ENCODE assay signal across 1 cellular context in the genomic region with DNA sequence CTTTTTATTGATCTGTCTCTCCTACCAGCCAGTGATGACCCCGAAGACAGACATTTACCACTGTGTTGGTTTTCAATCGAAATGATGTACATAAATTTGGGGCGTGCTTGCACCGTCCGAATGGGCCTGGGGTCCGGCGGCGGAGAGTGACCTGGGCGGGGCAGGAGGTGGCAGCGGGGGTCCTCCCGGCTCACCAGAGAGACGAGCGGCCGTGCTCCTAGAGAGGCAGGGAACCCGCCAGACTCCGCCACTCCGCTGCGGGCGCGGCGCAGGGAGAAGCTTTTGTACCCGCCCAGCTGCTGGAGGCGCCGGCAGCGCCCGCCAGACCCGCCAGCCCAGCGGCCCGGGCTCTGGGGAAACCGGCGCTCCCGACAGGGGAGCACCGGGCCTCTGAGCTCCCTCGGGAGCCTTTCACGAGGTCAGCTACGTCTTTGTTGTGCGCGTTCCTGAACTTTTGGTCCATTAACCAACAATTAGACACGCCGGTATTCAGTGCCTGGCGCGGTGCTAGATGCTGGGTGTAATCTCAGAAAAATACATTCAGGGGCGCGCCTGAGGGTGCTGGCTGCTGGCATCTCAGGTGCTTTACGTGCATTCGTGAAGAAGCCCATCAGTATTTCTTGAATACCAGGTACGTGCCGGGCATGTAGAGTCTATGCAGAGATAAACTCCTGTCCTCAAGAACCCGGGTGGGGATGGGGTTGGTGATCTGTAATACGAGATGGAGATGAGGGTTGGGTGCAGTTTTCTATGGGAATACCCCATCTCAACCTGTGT.
TF ChIP-seq lines count a peak whose summit lies in the region.

Gene PGBD1, plus strand, starts transcription at position 285 of the 777 bp plus-strand sequence. CDS start 2,242 bp downstream, outside the sequence.

TF ChIP-seq in HEK293, 187 proteins besides CTCF, POLR2A, EP300 and RAD21 (continued from another document):
- TF ChIP-seq, protein P1, sequence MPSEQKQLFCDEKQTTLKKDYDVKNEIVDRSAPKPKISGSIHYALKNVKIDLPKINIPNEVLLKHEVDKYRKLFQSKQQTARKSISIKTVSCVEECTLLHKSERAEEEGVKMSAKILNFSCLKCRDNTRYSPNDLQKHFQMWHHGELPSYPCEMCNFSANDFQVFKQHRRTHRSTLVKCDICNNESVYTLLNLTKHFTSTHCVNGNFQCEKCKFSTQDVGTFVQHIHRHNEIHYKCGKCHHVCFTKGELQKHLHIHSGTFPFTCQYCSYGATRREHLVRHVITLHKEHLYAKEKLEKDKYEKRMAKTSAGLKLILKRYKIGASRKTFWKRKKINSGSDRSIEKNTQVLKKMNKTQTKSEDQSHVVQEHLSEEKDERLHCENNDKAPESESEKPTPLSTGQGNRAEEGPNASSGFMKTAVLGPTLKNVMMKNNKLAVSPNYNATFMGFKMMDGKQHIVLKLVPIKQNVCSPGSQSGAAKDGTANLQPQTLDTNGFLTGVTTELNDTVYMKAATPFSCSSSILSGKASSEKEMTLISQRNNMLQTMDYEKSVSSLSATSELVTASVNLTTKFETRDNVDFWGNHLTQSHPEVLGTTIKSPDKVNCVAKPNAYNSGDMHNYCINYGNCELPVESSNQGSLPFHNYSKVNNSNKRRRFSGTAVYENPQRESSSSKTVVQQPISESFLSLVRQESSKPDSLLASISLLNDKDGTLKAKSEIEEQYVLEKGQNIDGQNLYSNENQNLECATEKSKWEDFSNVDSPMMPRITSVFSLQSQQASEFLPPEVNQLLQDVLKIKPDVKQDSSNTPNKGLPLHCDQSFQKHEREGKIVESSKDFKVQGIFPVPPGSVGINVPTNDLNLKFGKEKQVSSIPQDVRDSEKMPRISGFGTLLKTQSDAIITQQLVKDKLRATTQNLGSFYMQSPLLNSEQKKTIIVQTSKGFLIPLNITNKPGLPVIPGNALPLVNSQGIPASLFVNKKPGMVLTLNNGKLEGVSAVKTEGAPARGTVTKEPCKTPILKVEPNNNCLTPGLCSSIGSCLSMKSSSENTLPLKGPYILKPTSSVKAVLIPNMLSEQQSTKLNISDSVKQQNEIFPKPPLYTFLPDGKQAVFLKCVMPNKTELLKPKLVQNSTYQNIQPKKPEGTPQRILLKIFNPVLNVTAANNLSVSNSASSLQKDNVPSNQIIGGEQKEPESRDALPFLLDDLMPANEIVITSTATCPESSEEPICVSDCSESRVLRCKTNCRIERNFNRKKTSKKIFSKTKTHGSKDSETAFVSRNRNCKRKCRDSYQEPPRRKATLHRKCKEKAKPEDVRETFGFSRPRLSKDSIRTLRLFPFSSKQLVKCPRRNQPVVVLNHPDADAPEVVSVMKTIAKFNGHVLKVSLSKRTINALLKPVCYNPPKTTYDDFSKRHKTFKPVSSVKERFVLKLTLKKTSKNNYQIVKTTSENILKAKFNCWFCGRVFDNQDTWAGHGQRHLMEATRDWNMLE (tag by site-specific recombination; conservative IDR thresholded peaks at IDR 0.05; ENCODE audit: low read depth), result no peak
- TF ChIP-seq ZNF404 (tag by site-specific recombination; IDR thresholded peaks at IDR 0.05), result no peak
- peak; percentile 99 for TF ChIP-seq ZNF394 (tag by site-specific recombination; IDR thresholded peaks at IDR 0.05; ENCODE audit: borderline replicate concordance)
- peak; percentile 35; the same call in 1 of the 2 replicates for TF ChIP-seq GLIS1 (tag by site-specific recombination; IDR thresholded peaks at IDR 0.05)
- no peak for TF ChIP-seq ZNF221 (tag by site-specific recombination; IDR thresholded peaks at IDR 0.05; ENCODE audit: borderline replicate concordance)
- no peak for TF ChIP-seq ZNF544 (tag by site-specific recombination; IDR thresholded peaks at IDR 0.05)
- TF ChIP-seq ZSCAN16 (tag by site-specific recombination; IDR thresholded peaks at IDR 0.05), result no peak
- no peak for TF ChIP-seq ZNF558 (tag by site-specific recombination; IDR thresholded peaks at IDR 0.05)
- TF ChIP-seq ZNF664 (tag by site-specific recombination; IDR thresholded peaks at IDR 0.05), result no peak
- no peak for TF ChIP-seq PRDM2 (tag by site-specific recombination; IDR thresholded peaks at IDR 0.05; ENCODE audit: borderline replicate concordance)
- TF ChIP-seq, protein P2, sequence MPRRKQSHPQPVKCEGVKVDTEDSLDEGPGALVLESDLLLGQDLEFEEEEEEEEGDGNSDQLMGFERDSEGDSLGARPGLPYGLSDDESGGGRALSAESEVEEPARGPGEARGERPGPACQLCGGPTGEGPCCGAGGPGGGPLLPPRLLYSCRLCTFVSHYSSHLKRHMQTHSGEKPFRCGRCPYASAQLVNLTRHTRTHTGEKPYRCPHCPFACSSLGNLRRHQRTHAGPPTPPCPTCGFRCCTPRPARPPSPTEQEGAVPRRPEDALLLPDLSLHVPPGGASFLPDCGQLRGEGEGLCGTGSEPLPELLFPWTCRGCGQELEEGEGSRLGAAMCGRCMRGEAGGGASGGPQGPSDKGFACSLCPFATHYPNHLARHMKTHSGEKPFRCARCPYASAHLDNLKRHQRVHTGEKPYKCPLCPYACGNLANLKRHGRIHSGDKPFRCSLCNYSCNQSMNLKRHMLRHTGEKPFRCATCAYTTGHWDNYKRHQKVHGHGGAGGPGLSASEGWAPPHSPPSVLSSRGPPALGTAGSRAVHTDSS (tag by site-specific recombination; IDR thresholded peaks at IDR 0.05), result no peak
- TF ChIP-seq ZNF274 (IDR thresholded peaks at IDR 0.05; ENCODE audit: low read length), result no peak
- no peak for TF ChIP-seq ZNF274 (tag by site-specific recombination; IDR thresholded peaks at IDR 0.05; ENCODE audit: borderline replicate concordance)
- TF ChIP-seq ZNF704 (tag by site-specific recombination; IDR thresholded peaks at IDR 0.05), result no peak
- TF ChIP-seq ZNF488 (tag by site-specific recombination; IDR thresholded peaks at IDR 0.05), result no peak
- no peak for TF ChIP-seq BCL6B (tag by site-specific recombination; IDR thresholded peaks at IDR 0.05)
- no peak for TF ChIP-seq ZNF677 (tag by site-specific recombination; IDR thresholded peaks at IDR 0.05)
- no peak for TF ChIP-seq ZEB2 (tag by site-specific recombination; IDR thresholded peaks at IDR 0.05)
- TF ChIP-seq, protein P3, sequence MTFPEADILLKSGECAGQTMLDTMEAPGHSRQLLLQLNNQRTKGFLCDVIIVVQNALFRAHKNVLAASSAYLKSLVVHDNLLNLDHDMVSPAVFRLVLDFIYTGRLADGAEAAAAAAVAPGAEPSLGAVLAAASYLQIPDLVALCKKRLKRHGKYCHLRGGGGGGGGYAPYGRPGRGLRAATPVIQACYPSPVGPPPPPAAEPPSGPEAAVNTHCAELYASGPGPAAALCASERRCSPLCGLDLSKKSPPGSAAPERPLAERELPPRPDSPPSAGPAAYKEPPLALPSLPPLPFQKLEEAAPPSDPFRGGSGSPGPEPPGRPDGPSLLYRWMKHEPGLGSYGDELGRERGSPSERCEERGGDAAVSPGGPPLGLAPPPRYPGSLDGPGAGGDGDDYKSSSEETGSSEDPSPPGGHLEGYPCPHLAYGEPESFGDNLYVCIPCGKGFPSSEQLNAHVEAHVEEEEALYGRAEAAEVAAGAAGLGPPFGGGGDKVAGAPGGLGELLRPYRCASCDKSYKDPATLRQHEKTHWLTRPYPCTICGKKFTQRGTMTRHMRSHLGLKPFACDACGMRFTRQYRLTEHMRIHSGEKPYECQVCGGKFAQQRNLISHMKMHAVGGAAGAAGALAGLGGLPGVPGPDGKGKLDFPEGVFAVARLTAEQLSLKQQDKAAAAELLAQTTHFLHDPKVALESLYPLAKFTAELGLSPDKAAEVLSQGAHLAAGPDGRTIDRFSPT (tag by site-specific recombination; IDR thresholded peaks at IDR 0.05), result 0 out of 2 replicates have a peak, but pooled peaks have one; percentile 48
- no peak for TF ChIP-seq ZNF548 (tag by site-specific recombination; IDR thresholded peaks at IDR 0.05)
- no peak for TF ChIP-seq GLI2 (tag by site-specific recombination; IDR thresholded peaks at IDR 0.05; ENCODE audit: borderline replicate concordance, low read depth)
- no peak for TF ChIP-seq ZNF132 (tag by site-specific recombination; IDR thresholded peaks at IDR 0.05; ENCODE audit: borderline replicate concordance)
- TF ChIP-seq GLI4 (tag by site-specific recombination; IDR thresholded peaks at IDR 0.05), result no peak
- TF ChIP-seq ZNF747 (tag by site-specific recombination; IDR thresholded peaks at IDR 0.05), result no peak
- no peak for TF ChIP-seq PRDM6 (tag by site-specific recombination; IDR thresholded peaks at IDR 0.05)
- TF ChIP-seq FEZF1 (tag by site-specific recombination; IDR thresholded peaks at IDR 0.05), result no peak
- TF ChIP-seq ZNF133 (tag by site-specific recombination; IDR thresholded peaks at IDR 0.05), result no peak
